ENCODE assay signal across 8 cellular contexts in genomic region chr20:50193169-50193850, GRCh38. TPM values are rescaled to one million over a fixed set of nuclear protein-coding genes. Genes with fewer than 3 reads are reported as not detected.
DNase-seq lines count a peak whose midpoint lies in the region; ATAC-seq and TF ChIP-seq lines count a peak whose summit lies in the region.

No MANE protein-coding gene starts in this region.

- POLR2A ChIA-PET in naive thymus-derived CD4-positive, alpha-beta T cell (lab: Charles Lee), result interaction anchor here (0.7 to 1.2 kb wide), 3 partner anchors 77 to 546 kb away, joined by 3 to 4 read pairs (median 3); no protein-coding TSS in a partner anchor

- CTCF ChIA-PET in naive thymus-derived CD4-positive, alpha-beta T cell (lab: Charles Lee), result no interaction called here

- peaks cover 0 to 6% (median 0%) of the 10 kb centered on the region in 3 donors for H3K27me3 Mint-ChIP-seq in CD14-positive monocyte (ENCODE audit: low read depth in 3 of 3)
- H3K27me3 Mint-ChIP-seq in naive thymus-derived CD4-positive, alpha-beta T cell, result no peaks in the 10 kb centered on the region

- H3K4me1 ChIP-seq in naive thymus-derived CD4-positive, alpha-beta T cell (ENCODE audit: control insufficient read depth in 2 of 2, insufficient read depth in 2 of 2, low read length in 2 of 2), result peaks cover 11 to 21% of the 10 kb centered on the region in 2 donors

- peaks cover 56% of the 10 kb centered on the region for H3K4me1 Mint-ChIP-seq in CD14-positive monocyte
- peaks cover 24 to 43% (median 29%) of the 10 kb centered on the region in 7 donors for H3K4me1 Mint-ChIP-seq in naive thymus-derived CD4-positive, alpha-beta T cell

- no peak for ATAC-seq in naive thymus-derived CD4-positive, alpha-beta T cell
- ATAC-seq in HG02852 (IDR thresholded peaks at IDR 0.05; ENCODE audit: unreplicated experiment) (no peak), GM19463 (IDR thresholded peaks at IDR 0.05; ENCODE audit: unreplicated experiment) (no peak)

- DNase-seq in CD14-positive monocyte (ENCODE audit: low spot score) (peak; percentile 28), M059J (ENCODE audit: low read depth) (peak; percentile 74), dorsolateral prefrontal cortex (peak in 3 of 10 donors; percentile 17 to 52 (median 43))
- DNase-seq in naive thymus-derived CD4-positive, alpha-beta T cell, result no peak
- no peak for DNase-seq in effector CD4-positive, alpha-beta T cell
- no peak for DNase-seq in activated CD4-positive, alpha-beta T cell treated with anti-CD3 and anti-CD28 coated beads, Interleukin-2, amount 50 U/mL, for 48 hours

- H3K27ac Mint-ChIP-seq in CD14-positive monocyte, result peak overlapping the region; percentile 90 to 97 (median 95)
- H3K27ac Mint-ChIP-seq in naive thymus-derived CD4-positive, alpha-beta T cell, result peak overlapping the region; percentile 31 to 97 (median 96)

- H3K27ac ChIP-seq in dorsolateral prefrontal cortex, result peak overlapping the region; percentile 31 to 99 (median 95)
- peak overlapping the region; percentile 77 for H3K27ac ChIP-seq in naive thymus-derived CD4-positive, alpha-beta T cell (ENCODE audit: low read depth, low read length)

- H3K9me3 Mint-ChIP-seq in CD14-positive monocyte, result peaks cover 0 to 9% (median 0%) of the 10 kb centered on the region in 7 donors
- H3K9me3 Mint-ChIP-seq in naive thymus-derived CD4-positive, alpha-beta T cell, result no peaks in the 10 kb centered on the region

- peak overlapping the region; percentile 41 to 88 (median 73) for H3K4me3 ChIP-seq in dorsolateral prefrontal cortex
- peak overlapping the region; percentile 51 for H3K4me3 ChIP-seq in naive thymus-derived CD4-positive, alpha-beta T cell (ENCODE audit: low read length)

- H3K36me3 Mint-ChIP-seq in CD14-positive monocyte, result peaks cover 36 to 40% of the 10 kb centered on the region in 2 donors
- H3K36me3 Mint-ChIP-seq in naive thymus-derived CD4-positive, alpha-beta T cell, result peaks cover 0 to 6% (median 0%) of the 10 kb centered on the region in 5 donors

- no peaks in the 10 kb centered on the region for H3K9me3 ChIP-seq in naive thymus-derived CD4-positive, alpha-beta T cell (ENCODE audit: control insufficient read depth in 2 of 3, low read length in 3 of 3)

- no peaks in the 10 kb centered on the region for H3K36me3 ChIP-seq in naive thymus-derived CD4-positive, alpha-beta T cell (ENCODE audit: control insufficient read depth in 2 of 3, insufficient read depth in 3 of 3, low read length in 3 of 3)

- peaks cover 0 to 33% (median 0%) of the 10 kb centered on the region in 45 donors for H3K27me3 ChIP-seq in dorsolateral prefrontal cortex
- H3K27me3 ChIP-seq in naive thymus-derived CD4-positive, alpha-beta T cell (ENCODE audit: control insufficient read depth in 2 of 2, insufficient read depth in 2 of 2, low read length in 2 of 2), result no peaks in the 10 kb centered on the region

- no peak for TF ChIP-seq CTCF in CD14-positive monocyte (IDR thresholded peaks at IDR 0.05)
- TF ChIP-seq CTCF in dorsolateral prefrontal cortex (IDR thresholded peaks at IDR 0.05 in 54 of 56, conservative IDR thresholded peaks at IDR 0.05 in 2 of 56; ENCODE audit: low read depth in 1 of 56, partially characterized antibody in 56 of 56), result no peak

- intact Hi-C loops in CD14-positive monocyte (cut with micrococcal nuclease), result loop anchor here in 1 of 2 donors (5.0 kb wide), 3 partner anchors 34 to 154 kb away; no protein-coding TSS in a partner anchor
- intact Hi-C loops in dorsolateral prefrontal cortex (cut with DNase I), result loop anchor here (2.0 to 5.0 kb wide), 2 partner anchors 214 to 269 kb away; no protein-coding TSS in a partner anchor
- intact Hi-C loops in naive thymus-derived CD4-positive, alpha-beta T cell (cut with micrococcal nuclease), result loop anchor here in 1 of 2 donors (5.0 kb wide), 2 partner anchors 381 to 599 kb away; partner anchors contain the start of gene SLC9A8

- H3K4me3 Mint-ChIP-seq in CD14-positive monocyte, result peak overlapping the region; percentile 97 to 100
- peak overlapping the region; percentile 91 to 98 (median 94) for H3K4me3 Mint-ChIP-seq in naive thymus-derived CD4-positive, alpha-beta T cell

RNA-seq across cellular contexts. Expression of gene CEBPB, which starts 2.7 kb away (rescaled TPM):
- 10 to 100 TPM; 52.4 to 80.8 TPM for polyA plus RNA-seq in CD14-positive monocyte
- total RNA-seq in M059J (2014; rRNA removed; shearing (Covaris generic)), result 37.7 and 51.8 TPM in 2 replicates
- total RNA-seq in dorsolateral prefrontal cortex, result 100 to 1,000 TPM in 1 of 120 experiments, 10 to 100 TPM in 119; 14.0 to 106 (median 35.0) TPM
- 100 to 1,000 TPM in 1 of 5 experiments, 10 to 100 TPM in 4; 27.8 to 201 (median 40.9) TPM for total RNA-seq in naive thymus-derived CD4-positive, alpha-beta T cell
- polyA plus RNA-seq in naive thymus-derived CD4-positive, alpha-beta T cell, result 10 to 100 TPM; 12.8 to 14.4 TPM

RNA-seq across cellular contexts. Expression of gene PEDS1, which starts 39.8 kb away (rescaled TPM):
- 10 to 100 TPM; 19.6 to 25.2 TPM for polyA plus RNA-seq in CD14-positive monocyte
- total RNA-seq in M059J (2014; rRNA removed; shearing (Covaris generic)), result 49.6 and 61.9 TPM in 2 replicates
- total RNA-seq in dorsolateral prefrontal cortex, result 10 to 100 TPM; 14.7 to 51.9 (median 24.0) TPM
- total RNA-seq in naive thymus-derived CD4-positive, alpha-beta T cell, result 10 to 100 TPM; 16.0 to 27.6 (median 20.8) TPM
- 10 to 100 TPM; 18.1 to 29.3 TPM for polyA plus RNA-seq in naive thymus-derived CD4-positive, alpha-beta T cell

Comparison
In these comparisons a context has a peak if more than half of its experiments do, and no peak if none do; other contexts are left out.
1. DNase-seq: peak in CD14-positive monocyte (single experiment) and M059J (single experiment); none in naive thymus-derived CD4-positive, alpha-beta T cell (0 of 9), effector CD4-positive, alpha-beta T cell (single experiment) and activated CD4-positive, alpha-beta T cell treated with anti-CD3 and anti-CD28 coated beads, Interleukin-2, amount 50 U/mL, for 48 hours (0 of 2).